In genomic region chr20:40848530-40848929, GRCh38 we compare ENCODE assay signal across 1 cellular context.
TF ChIP-seq lines count a peak whose summit lies in the region.

No MANE protein-coding gene starts in this region.

TF ChIP-seq in SK-N-SH treated with all-trans-retinoic acid at 6 μM for 48 hours, 23 proteins besides CTCF, POLR2A, EP300 and RAD21 (continued from another document):
- TF ChIP-seq OSR1 (CRISPR knock-in tag; IDR thresholded peaks at IDR 0.05) (no peak), TOX (CRISPR knock-in tag; IDR thresholded peaks at IDR 0.05; ENCODE audit: borderline replicate concordance) (no peak), ZC3H10 (CRISPR knock-in tag; IDR thresholded peaks at IDR 0.05) (no peak), CSDC2 (CRISPR knock-in tag; IDR thresholded peaks at IDR 0.05) (no peak), ZNF70 (CRISPR knock-in tag; IDR thresholded peaks at IDR 0.05) (no peak)
- TF ChIP-seq, protein P1, sequence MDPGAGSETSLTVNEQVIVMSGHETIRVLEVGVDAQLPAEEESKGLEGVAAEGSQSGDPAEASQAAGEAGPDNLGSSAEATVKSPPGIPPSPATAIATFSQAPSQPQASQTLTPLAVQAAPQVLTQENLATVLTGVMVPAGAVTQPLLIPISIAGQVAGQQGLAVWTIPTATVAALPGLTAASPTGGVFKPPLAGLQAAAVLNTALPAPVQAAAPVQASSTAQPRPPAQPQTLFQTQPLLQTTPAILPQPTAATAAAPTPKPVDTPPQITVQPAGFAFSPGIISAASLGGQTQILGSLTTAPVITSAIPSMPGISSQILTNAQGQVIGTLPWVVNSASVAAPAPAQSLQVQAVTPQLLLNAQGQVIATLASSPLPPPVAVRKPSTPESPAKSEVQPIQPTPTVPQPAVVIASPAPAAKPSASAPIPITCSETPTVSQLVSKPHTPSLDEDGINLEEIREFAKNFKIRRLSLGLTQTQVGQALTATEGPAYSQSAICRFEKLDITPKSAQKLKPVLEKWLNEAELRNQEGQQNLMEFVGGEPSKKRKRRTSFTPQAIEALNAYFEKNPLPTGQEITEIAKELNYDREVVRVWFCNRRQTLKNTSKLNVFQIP (CRISPR knock-in tag; IDR thresholded peaks at IDR 0.05; ENCODE audit: borderline replicate concordance, low read depth) = no peak
